8 cellular contexts compared by ENCODE assay signal in genomic region chr14:90061849-90062794, GRCh38. TPM values are rescaled to one million over a fixed set of nuclear protein-coding genes. Genes with fewer than 3 reads are reported as not detected.
A peak's percentile ranks its signal among the peaks of the same experiment; 100 is the strongest.
DNase-seq lines count a peak whose midpoint lies in the region; ATAC-seq and TF ChIP-seq lines count a peak whose summit lies in the region.

TSS of gene KCNK13 (plus strand) at chr14:90061994. CDS start at chr14:90062206, 212 bp downstream.

- H3K27me3 Mint-ChIP-seq in T-helper 1 cell treated with Interleukin-12 subunit alpha and Interleukin-12 subunit beta and Interleukin-4 antibody, amounts not matched to agents 30 μg/mL and 1 μg/mL, for 36 hours (ENCODE audit: low read depth) = peaks cover 69% of the 10 kb centered on the region
- H3K27me3 Mint-ChIP-seq in nephron (ENCODE audit: low read depth) = peaks cover 89% of the 10 kb centered on the region

- TF ChIP-seq CTCF in esophagus muscularis mucosa (IDR thresholded peaks at IDR 0.05) (no peak), nephron (IDR thresholded peaks at IDR 0.05; ENCODE audit: unreplicated experiment in 3 of 3) (no peak)

- peak within 1 kb of the TSS in 6 of 11 experiments; percentile 24 to 90 (median 80); a peak in 13 of 22 replicates for H3K9ac ChIP-seq in BLaER1 treated with 17β-estradiol and CSF1 and Interleukin-3, amounts not matched to agents 10 nM and 100 nM

- peak; percentile 77 for DNase-seq in esophagus muscularis mucosa (ENCODE audit: extremely low spot score)
- no peak for DNase-seq in middle frontal gyrus (ENCODE audit: extremely low spot score, low spot score)
- DNase-seq in Ammon's horn (ENCODE audit: low spot score) = no peak

- peaks cover 0 to 62% (median 0%) of the 10 kb centered on the region in 11 experiments; a peak in 8 of 22 replicates for H3K36me3 ChIP-seq in BLaER1 treated with 17β-estradiol and CSF1 and Interleukin-3, amounts not matched to agents 10 nM and 100 nM
- no peaks in the 10 kb centered on the region for H3K36me3 ChIP-seq in esophagus muscularis mucosa

- H3K27me3 ChIP-seq in BLaER1 treated with 17β-estradiol and CSF1 and Interleukin-3, amounts not matched to agents 10 nM and 100 nM = peaks cover 11 to 76% (median 70%) of the 10 kb centered on the region in 11 experiments; a peak in 21 of 22 replicates
- peaks cover 6 to 92% (median 33%) of the 10 kb centered on the region in 4 donors for H3K27me3 ChIP-seq in esophagus muscularis mucosa

- H3K4me3 Mint-ChIP-seq in T-helper 1 cell treated with Interleukin-12 subunit alpha and Interleukin-12 subunit beta and Interleukin-4 antibody, amounts not matched to agents 30 μg/mL and 1 μg/mL, for 36 hours = peak within 1 kb of the TSS; percentile 82
- H3K4me3 Mint-ChIP-seq in nephron = peak within 1 kb of the TSS; percentile 82 to 86 (median 85)

- H3K27ac ChIP-seq in BLaER1 treated with 17β-estradiol and CSF1 and Interleukin-3, amounts not matched to agents 10 nM and 100 nM = peak within 1 kb of the TSS in 6 of 11 experiments; percentile 39 to 89 (median 76); a peak in 11 of 22 replicates
- H3K27ac ChIP-seq in esophagus muscularis mucosa (replicated peaks in 1 of 4) = no peak within 1 kb of the TSS

- H3K36me3 Mint-ChIP-seq in T-helper 1 cell treated with Interleukin-12 subunit alpha and Interleukin-12 subunit beta and Interleukin-4 antibody, amounts not matched to agents 30 μg/mL and 1 μg/mL, for 36 hours (ENCODE audit: low read depth) = peaks cover 2% of the 10 kb centered on the region
- H3K36me3 Mint-ChIP-seq in nephron (ENCODE audit: low read depth) = peaks cover 5% of the 10 kb centered on the region

- no peak within 1 kb of the TSS for H3K27ac Mint-ChIP-seq in T-helper 1 cell treated with Interleukin-12 subunit alpha and Interleukin-12 subunit beta and Interleukin-4 antibody, amounts not matched to agents 30 μg/mL and 1 μg/mL, for 36 hours
- H3K27ac Mint-ChIP-seq in nephron = no peak within 1 kb of the TSS

- H3K4me3 ChIP-seq in BLaER1 treated with 17β-estradiol and CSF1 and Interleukin-3, amounts not matched to agents 10 nM and 100 nM = peak within 1 kb of the TSS; percentile 53 to 90 (median 62)
- peak within 1 kb of the TSS; percentile 50 to 59 (median 51) for H3K4me3 ChIP-seq in esophagus muscularis mucosa

- intact Hi-C loops in esophagus muscularis mucosa (cut with DNase I) = no loop called here

- H3K9me3 Mint-ChIP-seq in T-helper 1 cell treated with Interleukin-12 subunit alpha and Interleukin-12 subunit beta and Interleukin-4 antibody, amounts not matched to agents 30 μg/mL and 1 μg/mL, for 36 hours = no peaks in the 10 kb centered on the region
- peaks cover 5% of the 10 kb centered on the region for H3K9me3 Mint-ChIP-seq in nephron

- peaks cover 16% of the 10 kb centered on the region for H3K4me1 Mint-ChIP-seq in T-helper 1 cell treated with Interleukin-12 subunit alpha and Interleukin-12 subunit beta and Interleukin-4 antibody, amounts not matched to agents 30 μg/mL and 1 μg/mL, for 36 hours (ENCODE audit: low read depth)
- peaks cover 5% of the 10 kb centered on the region for H3K4me1 Mint-ChIP-seq in nephron

- H3K9me3 ChIP-seq in BLaER1 treated with 17β-estradiol and CSF1 and Interleukin-3, amounts not matched to agents 10 nM and 100 nM (replicated peaks in 1 of 11) = peaks cover 31 to 62% (median 44%) of the 10 kb centered on the region in 11 experiments
- H3K9me3 ChIP-seq in esophagus muscularis mucosa = no peaks in the 10 kb centered on the region

- WGBS in esophagus muscularis mucosa = 3% methylated on average over 18 of the region's 94 CpGs

- H3K4me1 ChIP-seq in BLaER1 treated with 17β-estradiol and CSF1 and Interleukin-3, amounts not matched to agents 10 nM and 100 nM = peaks cover 0 to 83% (median 24%) of the 10 kb centered on the region in 10 experiments; a peak in 17 of 20 replicates
- peaks cover 27 to 32% (median 31%) of the 10 kb centered on the region in 4 donors for H3K4me1 ChIP-seq in esophagus muscularis mucosa

- H3K4me2 ChIP-seq in BLaER1 treated with 17β-estradiol and CSF1 and Interleukin-3, amounts not matched to agents 10 nM and 100 nM = peak within 1 kb of the TSS; percentile 72 to 98 (median 84)

- TF ChIP-seq EP300 in Ishikawa (IDR thresholded peaks at IDR 0.05; ENCODE audit: borderline replicate concordance) (no peak), esophagus muscularis mucosa (IDR thresholded peaks at IDR 0.05) (no peak)

- TF ChIP-seq POLR2A in esophagus muscularis mucosa (IDR thresholded peaks at IDR 0.05; ENCODE audit: low read depth) = no peak

- no peak for TF ChIP-seq RAD21 in Ishikawa (IDR thresholded peaks at IDR 0.05; ENCODE audit: low read depth)

- peaks cover 0 to 26% (median 0%) of the 10 kb centered on the region in 11 experiments; a peak in 6 of 22 replicates for H4K20me1 ChIP-seq in BLaER1 treated with 17β-estradiol and CSF1 and Interleukin-3, amounts not matched to agents 10 nM and 100 nM

- no peak for ATAC-seq in activated CD4-positive, CD25-positive, alpha-beta regulatory T cell treated with anti-CD3 and anti-CD28 coated beads, Interleukin-2, amount 50 U/mL, for 24 hours

TF ChIP-seq in Ishikawa, 13 proteins besides CTCF, POLR2A, EP300 and RAD21:
- no peak for TF ChIP-seq TEAD4 (IDR thresholded peaks at IDR 0.05)
- TF ChIP-seq MAX (IDR thresholded peaks at IDR 0.05) = peak; percentile 37; the same call in 1 of the 2 replicates
- peak; percentile 20; the same call in 1 of the 2 replicates for TF ChIP-seq NFIC (IDR thresholded peaks at IDR 0.05)

RNA-seq across cellular contexts. Expression of gene KCNK13, which starts in this region (rescaled TPM):
- under 1 TPM; 0.19 to 0.42 (median 0.28) TPM for total RNA-seq in esophagus muscularis mucosa

Comparison
In these comparisons a context has a peak if more than half of its experiments do, and no peak if none do; other contexts are left out.
1. Peak in DNase-seq and H3K4me3 ChIP-seq in esophagus muscularis mucosa; RNA of the gene not detected or under 1 TPM.
2. H3K27ac ChIP-seq: peak in BLaER1 treated with 17β-estradiol and CSF1 and Interleukin-3, amounts not matched to agents 10 nM and 100 nM (6 of 11); none in esophagus muscularis mucosa (0 of 4).